1 cellular context compared by ENCODE assay signal in genomic region chr16:83701494-83701893, GRCh38.
A peak's percentile ranks its signal among the peaks of the same experiment; 100 is the strongest.
TF ChIP-seq lines count a peak whose summit lies in the region.

No MANE protein-coding gene starts in this region.

TF ChIP-seq in HepG2, 621 proteins besides CTCF, POLR2A, EP300 and RAD21 (continued from another document):
- TF ChIP-seq, protein P1, sequence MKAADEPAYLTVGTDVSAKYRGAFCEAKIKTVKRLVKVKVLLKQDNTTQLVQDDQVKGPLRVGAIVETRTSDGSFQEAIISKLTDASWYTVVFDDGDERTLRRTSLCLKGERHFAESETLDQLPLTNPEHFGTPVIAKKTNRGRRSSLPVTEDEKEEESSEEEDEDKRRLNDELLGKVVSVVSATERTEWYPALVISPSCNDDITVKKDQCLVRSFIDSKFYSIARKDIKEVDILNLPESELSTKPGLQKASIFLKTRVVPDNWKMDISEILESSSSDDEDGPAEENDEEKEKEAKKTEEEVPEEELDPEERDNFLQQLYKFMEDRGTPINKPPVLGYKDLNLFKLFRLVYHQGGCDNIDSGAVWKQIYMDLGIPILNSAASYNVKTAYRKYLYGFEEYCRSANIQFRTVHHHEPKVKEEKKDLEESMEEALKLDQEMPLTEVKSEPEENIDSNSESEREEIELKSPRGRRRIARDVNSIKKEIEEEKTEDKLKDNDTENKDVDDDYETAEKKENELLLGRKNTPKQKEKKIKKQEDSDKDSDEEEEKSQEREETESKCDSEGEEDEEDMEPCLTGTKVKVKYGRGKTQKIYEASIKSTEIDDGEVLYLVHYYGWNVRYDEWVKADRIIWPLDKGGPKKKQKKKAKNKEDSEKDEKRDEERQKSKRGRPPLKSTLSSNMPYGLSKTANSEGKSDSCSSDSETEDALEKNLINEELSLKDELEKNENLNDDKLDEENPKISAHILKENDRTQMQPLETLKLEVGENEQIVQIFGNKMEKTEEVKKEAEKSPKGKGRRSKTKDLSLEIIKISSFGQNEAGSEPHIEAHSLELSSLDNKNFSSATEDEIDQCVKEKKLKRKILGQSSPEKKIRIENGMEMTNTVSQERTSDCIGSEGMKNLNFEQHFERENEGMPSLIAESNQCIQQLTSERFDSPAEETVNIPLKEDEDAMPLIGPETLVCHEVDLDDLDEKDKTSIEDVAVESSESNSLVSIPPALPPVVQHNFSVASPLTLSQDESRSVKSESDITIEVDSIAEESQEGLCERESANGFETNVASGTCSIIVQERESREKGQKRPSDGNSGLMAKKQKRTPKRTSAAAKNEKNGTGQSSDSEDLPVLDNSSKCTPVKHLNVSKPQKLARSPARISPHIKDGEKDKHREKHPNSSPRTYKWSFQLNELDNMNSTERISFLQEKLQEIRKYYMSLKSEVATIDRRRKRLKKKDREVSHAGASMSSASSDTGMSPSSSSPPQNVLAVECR (CRISPR knock-in tag; IDR thresholded peaks at IDR 0.05; ENCODE audit: borderline replicate concordance): no peak
- TF ChIP-seq TEF (CRISPR knock-in tag; IDR thresholded peaks at IDR 0.05) (peak; percentile 43; the same call in 1 of the 2 replicates), CHD2 (IDR thresholded peaks at IDR 0.05; ENCODE audit: low read depth, low read length) (no peak), ZNF232 (CRISPR knock-in tag; IDR thresholded peaks at IDR 0.05; ENCODE audit: borderline replicate concordance) (no peak), ZNF850 (CRISPR knock-in tag; conservative IDR thresholded peaks at IDR 0.05) (no peak), IRF1 (CRISPR knock-in tag; IDR thresholded peaks at IDR 0.05; ENCODE audit: low read depth) (no peak), SNAI1 (CRISPR knock-in tag; IDR thresholded peaks at IDR 0.05; ENCODE audit: borderline replicate concordance) (no peak), ARNT (IDR thresholded peaks at IDR 0.05) (no peak), ZNF546 (CRISPR knock-in tag; conservative IDR thresholded peaks at IDR 0.05) (no peak)
- TF ChIP-seq, protein P2, sequence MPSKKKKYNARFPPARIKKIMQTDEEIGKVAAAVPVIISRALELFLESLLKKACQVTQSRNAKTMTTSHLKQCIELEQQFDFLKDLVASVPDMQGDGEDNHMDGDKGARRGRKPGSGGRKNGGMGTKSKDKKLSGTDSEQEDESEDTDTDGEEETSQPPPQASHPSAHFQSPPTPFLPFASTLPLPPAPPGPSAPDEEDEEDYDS (CRISPR knock-in tag; IDR thresholded peaks at IDR 0.05): no peak
